Comparison of ENCODE assay signal across 24 cellular contexts in genomic region chr1:59569198-59569597, GRCh38.
"Had no signal": no experiment of that assay in that cellular context is flagged by ENCODE, and none has a peak within 500 bp of the region (broad histone marks: within the 10 kb centered on the region; RNA-seq: fewer than 3 reads in every experiment).

No MANE protein-coding gene starts in this region.

- H3K4me3 Mint-ChIP-seq: activated B cell treated with CpG ODN at 0.5 μM for 24 hours; activated CD4-positive, alpha-beta T cell treated with anti-CD3 and anti-CD28 coated beads for 36 hours; activated naive CD8-positive, alpha-beta T cell; activated T-cell treated with anti-CD3 and anti-CD28 coated beads, Interleukin-2, amount 50 U/mL, for 4 hours; nephron progenitor cell; stimulated activated naive CD8-positive, alpha-beta T cell treated with anti-CD3 and anti-CD28 coated beads, Interleukin-15, Interleukin-2, amounts not matched to agents 100 ng/mL and 50 ng/mL, for 24 hours had no signal

- H3K27ac ChIP-seq: parathyroid adenoma, thyroid gland, upper lobe of right lung had no signal

- H3K9me3 ChIP-seq: thyroid gland, upper lobe of right lung had no signal

- ATAC-seq: activated CD4-positive, alpha-beta T cell treated with anti-CD3 and anti-CD28 coated beads for 36 hours; activated T-cell treated with anti-CD3 and anti-CD28 coated beads, Interleukin-2, amount 50 U/mL, for 4 hours; left ventricle myocardium superior; right cardiac atrium; upper lobe of right lung had no signal

- H3K9ac ChIP-seq: parathyroid adenoma had no signal

- H3K36me3 ChIP-seq: thyroid gland, upper lobe of right lung had no signal

- H3K27me3 Mint-ChIP-seq: activated B cell treated with CpG ODN at 0.5 μM for 24 hours; stimulated activated naive CD8-positive, alpha-beta T cell treated with anti-CD3 and anti-CD28 coated beads, Interleukin-15, Interleukin-2, amounts not matched to agents 100 ng/mL and 50 ng/mL, for 24 hours had no signal

- DNase-seq: activated B cell treated with CpG ODN at 0.5 μM for 24 hours; activated CD4-positive, alpha-beta T cell treated with anti-CD3 and anti-CD28 coated beads for 36 hours; activated CD4-positive, alpha-beta T cell treated with anti-CD3 and anti-CD28 coated beads, Interleukin-2, amount 50 U/mL, for 4 hours; activated CD8-positive, alpha-beta memory T cell treated with anti-CD3 and anti-CD28 coated beads for 24 hours; activated CD8-positive, alpha-beta memory T cell treated with anti-CD3 and anti-CD28 coated beads, Interleukin-2, amount 50 U/mL, for 4 hours; activated naive CD4-positive, alpha-beta T cell; activated T-cell treated with anti-CD3 and anti-CD28 coated beads, Interleukin-2, amount 50 U/mL, for 4 hours; amygdala; cerebellar nuclear complex; foreskin melanocyte; left ventricle myocardium superior; mammary epithelial cell; nephron progenitor cell; right cardiac atrium; stimulated activated CD4-positive, alpha-beta T cell treated with anti-CD3 and anti-CD28 coated beads, Interleukin-12 subunit alpha, Interleukin-12 subunit beta, amount 100 ng/mL, for 4 hours; stimulated activated CD4-positive, alpha-beta T cell treated with anti-CD3 and anti-CD28 coated beads, Interleukin-4, amount 100 ng/mL, for 4 hours; substantia nigra; T-helper 9 cell; thyroid gland; upper lobe of right lung had no signal

- H3K27ac Mint-ChIP-seq: activated B cell treated with CpG ODN at 0.5 μM for 24 hours; activated CD4-positive, alpha-beta T cell treated with anti-CD3 and anti-CD28 coated beads for 36 hours; activated naive CD8-positive, alpha-beta T cell; activated T-helper 2 cell treated with anti-CD3 and anti-CD28 coated beads, Interferon-gamma antibody, Interleukin-2, Interleukin-4, amounts not matched to agents 10 μg/mL and 5 μg/mL and 100 μg/mL, durations not matched to agents 14 hours and 24 hours and 36 hours; nephron progenitor cell; stimulated activated naive CD8-positive, alpha-beta T cell treated with anti-CD3 and anti-CD28 coated beads, Interleukin-15, Interleukin-2, amounts not matched to agents 100 ng/mL and 50 ng/mL, for 24 hours had no signal

- H3K27me3 ChIP-seq: thyroid gland, upper lobe of right lung had no signal

- H3K4me3 ChIP-seq: thyroid gland, upper lobe of right lung had no signal

- H2AFZ ChIP-seq: parathyroid adenoma had no signal

- H3K4me1 ChIP-seq: parathyroid adenoma, thyroid gland had no signal
